11 cellular contexts compared by ENCODE assay signal in genomic region chr1:35555212-35555584, GRCh38. TPM values are rescaled to one million over a fixed set of nuclear protein-coding genes. Genes with fewer than 3 reads are reported as not detected.
A peak's percentile ranks its signal among the peaks of the same experiment; 100 is the strongest.
DNase-seq lines count a peak whose midpoint lies in the region; TF ChIP-seq lines count a peak whose summit lies in the region.
"Had no signal": no experiment of that assay in that cellular context is flagged by ENCODE, and none has a peak within 500 bp of the region (broad histone marks: within the 10 kb centered on the region; RNA-seq: fewer than 3 reads in every experiment).

No MANE protein-coding gene starts in this region.

- no peak overlapping the region for H3K4me3 ChIP-seq in CD8-positive, alpha-beta memory T cell (ENCODE audit: low read length)
- H3K4me3 ChIP-seq in Loucy (ENCODE audit: low read length, poor library complexity, severe bottlenecking) (peak overlapping the region; percentile 81), prostate gland (no peak overlapping the region), colonic mucosa (no peak overlapping the region)
- H3K4me3 ChIP-seq: right atrium auricular region had no signal

- H3K27me3 Mint-ChIP-seq in CD8-positive, alpha-beta memory T cell = no peaks in the 10 kb centered on the region
- H3K27me3 Mint-ChIP-seq in endothelial cell (ENCODE audit: unreplicated experiment) (peaks cover 9% of the 10 kb centered on the region), nephron progenitor cell (ENCODE audit: low read depth, poor library complexity) (no peaks in the 10 kb centered on the region)
- H3K27me3 Mint-ChIP-seq in activated naive CD4-positive, alpha-beta T cell treated with anti-CD3 and anti-CD28 coated beads for 36 hours (ENCODE audit: low read depth) = no peaks in the 10 kb centered on the region

- H3K27ac Mint-ChIP-seq in CD8-positive, alpha-beta memory T cell = peak overlapping the region in 5 of 8 donors; percentile 10 to 91 (median 20)
- H3K27ac Mint-ChIP-seq in endothelial cell (ENCODE audit: unreplicated experiment) = no peak overlapping the region
- H3K27ac Mint-ChIP-seq in nephron progenitor cell = no peak overlapping the region
- no peak overlapping the region for H3K27ac Mint-ChIP-seq in activated naive CD4-positive, alpha-beta T cell treated with anti-CD3 and anti-CD28 coated beads for 36 hours

- H3K79me2 ChIP-seq in Loucy (ENCODE audit: insufficient read depth, low read length) = peaks cover 52% of the 10 kb centered on the region

- H3K27me3 ChIP-seq in CD8-positive, alpha-beta memory T cell (ENCODE audit: insufficient read depth, low read length, poor library complexity, severe bottlenecking) = no peaks in the 10 kb centered on the region
- H3K27me3 ChIP-seq in Loucy (ENCODE audit: insufficient read depth, low read length, poor library complexity, severe bottlenecking) = no peaks in the 10 kb centered on the region
- no peaks in the 10 kb centered on the region for H3K27me3 ChIP-seq in prostate gland (replicated peaks; ENCODE audit: insufficient read depth)
- no peaks in the 10 kb centered on the region for H3K27me3 ChIP-seq in colonic mucosa
- H3K27me3 ChIP-seq: cardiac muscle cell, right atrium auricular region had no signal

- H3K27ac ChIP-seq in CD8-positive, alpha-beta memory T cell (ENCODE audit: low read depth, low read length) = no peak overlapping the region
- no peak overlapping the region for H3K27ac ChIP-seq in prostate gland
- no peak overlapping the region for H3K27ac ChIP-seq in colonic mucosa
- H3K27ac ChIP-seq: cardiac muscle cell had no signal

- H3K9ac ChIP-seq in Loucy (ENCODE audit: low read depth, low read length, poor library complexity, severe bottlenecking) = peak overlapping the region; percentile 34
- H3K9ac ChIP-seq in colonic mucosa (ENCODE audit: low read depth in 2 of 2, low read length in 2 of 2) = no peak overlapping the region

- H3K4me1 ChIP-seq in CD8-positive, alpha-beta memory T cell (ENCODE audit: insufficient read depth, low read length) = peaks cover 31% of the 10 kb centered on the region
- H3K4me1 ChIP-seq in Loucy (ENCODE audit: insufficient read depth, low read length, poor library complexity, severe bottlenecking) (peaks cover 34% of the 10 kb centered on the region), prostate gland (replicated peaks) (peaks cover 3% of the 10 kb centered on the region), colonic mucosa (no peaks in the 10 kb centered on the region)

- no peaks in the 10 kb centered on the region for H3K9me2 ChIP-seq in Loucy (replicated peaks; ENCODE audit: low read depth, low read length)

- H2AFZ ChIP-seq in Loucy (ENCODE audit: low read length) = no peak overlapping the region

- H3K4me3 Mint-ChIP-seq in CD8-positive, alpha-beta memory T cell = peak overlapping the region; percentile 76 to 100 (median 95)
- H3K4me3 Mint-ChIP-seq in endothelial cell (ENCODE audit: unreplicated experiment) (peak overlapping the region; percentile 53), nephron progenitor cell (peak overlapping the region; percentile 98)
- H3K4me3 Mint-ChIP-seq in activated naive CD4-positive, alpha-beta T cell treated with anti-CD3 and anti-CD28 coated beads for 36 hours = no peak overlapping the region

- peaks cover 0 to 53% (median 3%) of the 10 kb centered on the region in 3 donors for H3K36me3 Mint-ChIP-seq in CD8-positive, alpha-beta memory T cell
- H3K36me3 Mint-ChIP-seq in endothelial cell (ENCODE audit: low read depth, unreplicated experiment) (peaks cover 13% of the 10 kb centered on the region), nephron progenitor cell (ENCODE audit: low read depth) (peaks cover 20% of the 10 kb centered on the region)
- peaks cover 12% of the 10 kb centered on the region for H3K36me3 Mint-ChIP-seq in activated naive CD4-positive, alpha-beta T cell treated with anti-CD3 and anti-CD28 coated beads for 36 hours (ENCODE audit: low read depth)

- peaks cover 11% of the 10 kb centered on the region for H3K36me3 ChIP-seq in CD8-positive, alpha-beta memory T cell (ENCODE audit: insufficient read depth, low read length)
- peaks cover 5% of the 10 kb centered on the region; the same call in 1 of the 2 replicates for H3K36me3 ChIP-seq in Loucy (ENCODE audit: insufficient read depth, low read length)
- H3K36me3 ChIP-seq in prostate gland = no peaks in the 10 kb centered on the region
- peaks cover 9% of the 10 kb centered on the region for H3K36me3 ChIP-seq in colonic mucosa

- DNase-seq in CD8-positive, alpha-beta memory T cell = no peak
- DNase-seq in endothelial cell (ENCODE audit: low spot score) (no peak), nephron progenitor cell (no peak), prostate gland (ENCODE audit: low spot score) (no peak), colonic mucosa (no peak), retina (no peak)
- DNase-seq in activated naive CD4-positive, alpha-beta T cell treated with anti-CD3 and anti-CD28 coated beads for 36 hours = no peak
- DNase-seq: GDM1 had no signal

- no peak for TF ChIP-seq CTCF in Loucy (conservative IDR thresholded peaks at IDR 0.05; ENCODE audit: low read length)
- no peak for TF ChIP-seq CTCF in endothelial cell (IDR thresholded peaks at IDR 0.05; ENCODE audit: unreplicated experiment)
- no peak for TF ChIP-seq CTCF in nephron progenitor cell (IDR thresholded peaks at IDR 0.05)
- TF ChIP-seq CTCF in prostate gland (IDR thresholded peaks at IDR 0.05) = no peak
- no peak for TF ChIP-seq CTCF in colonic mucosa (IDR thresholded peaks at IDR 0.05)

- H3F3A ChIP-seq in Loucy (ENCODE audit: low read depth) = no peaks in the 10 kb centered on the region

- 46% methylated on average over 4 of the region's 4 CpGs for WGBS in prostate gland

- POLR2A ChIA-PET in CD8-positive, alpha-beta memory T cell (lab: Charles Lee) = no interaction called here

- intact Hi-C loops in prostate gland (cut with DNase I) = loop anchor here (5.0 kb wide), 1 partner anchor 363 kb away; the partner anchor contains the start of gene SFPQ
- intact Hi-C loops in colonic mucosa (cut with DNase I) = no loop called here
- intact Hi-C loops in activated naive CD4-positive, alpha-beta T cell treated with anti-CD3 and anti-CD28 coated beads for 36 hours (cut with micrococcal nuclease) = loop anchor here (5.0 to 10.0 kb wide), 5 partner anchors 87 to 758 kb away; partner anchors contain the start of genes PSMB2, SFPQ, SMIM12 and ZMYM4

- H3K9me3 Mint-ChIP-seq in CD8-positive, alpha-beta memory T cell = no peaks in the 10 kb centered on the region
- no peaks in the 10 kb centered on the region for H3K9me3 Mint-ChIP-seq in endothelial cell (ENCODE audit: unreplicated experiment)
- H3K9me3 Mint-ChIP-seq in nephron progenitor cell = no peaks in the 10 kb centered on the region
- no peaks in the 10 kb centered on the region for H3K9me3 Mint-ChIP-seq in activated naive CD4-positive, alpha-beta T cell treated with anti-CD3 and anti-CD28 coated beads for 36 hours

- peaks cover 18% of the 10 kb centered on the region for H4K20me1 ChIP-seq in Loucy (ENCODE audit: insufficient read depth, low read length, poor library complexity, severe bottlenecking)

- peak overlapping the region; percentile 88 for H3K4me2 ChIP-seq in Loucy (ENCODE audit: low read depth, low read length, poor library complexity, severe bottlenecking)

- no peaks in the 10 kb centered on the region for H3K9me3 ChIP-seq in CD8-positive, alpha-beta memory T cell (ENCODE audit: low read length)
- H3K9me3 ChIP-seq in Loucy (ENCODE audit: insufficient read depth, low read depth, low read length) (no peaks in the 10 kb centered on the region), prostate gland (no peaks in the 10 kb centered on the region), colonic mucosa (no peaks in the 10 kb centered on the region)
- H3K9me3 ChIP-seq: right atrium auricular region had no signal

- CTCF ChIA-PET in CD8-positive, alpha-beta memory T cell (lab: Charles Lee) = interaction anchor here (1.2 to 2.5 kb wide), 2 partner anchors 16 to 172 kb away, joined by 4 to 8 read pairs; no protein-coding TSS in a partner anchor
- CTCF ChIA-PET in activated naive CD4-positive, alpha-beta T cell treated with anti-CD3 and anti-CD28 coated beads for 36 hours (lab: Charles Lee) = interaction anchor here (2.9 to 12.3 kb wide), 2 partner anchors 10 to 103 kb away, joined by 11 to 113 read pairs; no protein-coding TSS in a partner anchor

- TF ChIP-seq POLR2A in prostate gland (IDR thresholded peaks at IDR 0.05) = no peak

- H3K4me1 Mint-ChIP-seq in CD8-positive, alpha-beta memory T cell = peaks cover 51 to 73% (median 68%) of the 10 kb centered on the region in 3 donors
- peaks cover 24% of the 10 kb centered on the region for H3K4me1 Mint-ChIP-seq in endothelial cell (ENCODE audit: unreplicated experiment)
- peaks cover 44% of the 10 kb centered on the region for H3K4me1 Mint-ChIP-seq in nephron progenitor cell
- peaks cover 40% of the 10 kb centered on the region for H3K4me1 Mint-ChIP-seq in activated naive CD4-positive, alpha-beta T cell treated with anti-CD3 and anti-CD28 coated beads for 36 hours (ENCODE audit: low read depth)

RNA-seq across cellular contexts. Expression of gene KIAA0319L, which starts 2.0 kb away (rescaled TPM):
- 10 to 100 TPM; 28.5 to 30.4 TPM for total RNA-seq in CD8-positive, alpha-beta memory T cell
- polyA plus RNA-seq in CD8-positive, alpha-beta memory T cell = 29.3 TPM
- 69.2 TPM for total RNA-seq in endothelial cell (ENCODE audit: unreplicated experiment)
- 100 to 1,000 TPM; 109 to 124 TPM for total RNA-seq in prostate gland
- 10 to 100 TPM; 53.2 to 66.0 TPM for total RNA-seq in colonic mucosa
- total RNA-seq in activated naive CD4-positive, alpha-beta T cell treated with anti-CD3 and anti-CD28 coated beads for 36 hours = 10 to 100 TPM; 22.6 to 24.2 TPM

RNA-seq across cellular contexts. Expression of gene NCDN, which starts 2.4 kb away (rescaled TPM):
- total RNA-seq in CD8-positive, alpha-beta memory T cell = 10 to 100 TPM; 49.0 to 50.4 TPM
- 15.7 TPM for polyA plus RNA-seq in CD8-positive, alpha-beta memory T cell
- 21.6 TPM for total RNA-seq in endothelial cell (ENCODE audit: unreplicated experiment)
- total RNA-seq in prostate gland = 10 to 100 TPM; 37.6 to 49.4 TPM
- 10 to 100 TPM in 1 of 2 donors, 1 to 10 TPM in 1; 9.7 to 18.0 TPM for total RNA-seq in colonic mucosa
- total RNA-seq in activated naive CD4-positive, alpha-beta T cell treated with anti-CD3 and anti-CD28 coated beads for 36 hours = 10 to 100 TPM; 12.1 to 13.4 TPM

RNA-seq across cellular contexts. Expression of gene TFAP2E, which starts 17.9 kb away (rescaled TPM):
- 1 to 10 TPM in 1 of 2 experiments, under 1 TPM in 1; 0.69 to 1.0 TPM for total RNA-seq in CD8-positive, alpha-beta memory T cell
- 0.41 TPM for polyA plus RNA-seq in CD8-positive, alpha-beta memory T cell
- total RNA-seq in endothelial cell (ENCODE audit: unreplicated experiment) = 3.6 TPM
- total RNA-seq in prostate gland = 1 to 10 TPM; 2.0 to 2.2 TPM
- 1 to 10 TPM in 1 of 2 donors, under 1 TPM in 1; 0.67 to 1.1 TPM for total RNA-seq in colonic mucosa
- under 1 TPM; 0.19 to 0.27 TPM for total RNA-seq in activated naive CD4-positive, alpha-beta T cell treated with anti-CD3 and anti-CD28 coated beads for 36 hours
- total RNA-seq: right atrium auricular region had no signal
- polyA plus RNA-seq: cardiac muscle cell had no signal

Comparison
In these comparisons a context has a peak if more than half of its experiments do, and no peak if none do; other contexts are left out.
1. H3K27ac Mint-ChIP-seq: peak in CD8-positive, alpha-beta memory T cell (5 of 8); none in endothelial cell (single experiment), nephron progenitor cell (single experiment) and activated naive CD4-positive, alpha-beta T cell treated with anti-CD3 and anti-CD28 coated beads for 36 hours (single experiment).